Comparison of ENCODE assay signal across 24 cellular contexts in the genomic region with DNA sequence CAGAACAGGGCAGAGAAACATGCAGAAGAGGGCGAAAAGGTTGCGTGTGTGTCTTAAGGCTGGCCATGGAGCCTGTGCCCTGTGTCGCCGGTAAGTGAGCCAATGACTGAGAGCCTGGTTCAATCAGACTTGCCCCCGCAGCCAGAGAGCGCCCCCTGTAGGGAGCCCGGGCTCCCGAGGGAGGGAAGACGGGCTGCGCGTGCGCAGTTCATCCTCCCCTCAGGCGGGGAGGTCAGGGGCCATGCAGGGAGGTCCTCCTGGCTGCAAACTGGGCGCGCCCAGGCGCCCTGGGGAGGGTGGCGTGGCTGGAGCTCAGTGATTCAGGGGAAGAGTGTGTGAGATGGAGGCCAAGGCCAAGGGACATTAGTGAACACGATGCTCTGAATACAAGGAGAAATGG.
A peak's percentile ranks its signal among the peaks of the same experiment; 100 is the strongest.
DNase-seq lines count a peak whose midpoint lies in the region; ATAC-seq and TF ChIP-seq lines count a peak whose summit lies in the region.
"Had no signal": no experiment of that assay in that cellular context is flagged by ENCODE, and none has a peak within 500 bp of the region (broad histone marks: within the 10 kb centered on the region; RNA-seq: fewer than 3 reads in every experiment).

No MANE protein-coding gene starts in this region.

- ATAC-seq in DND-41 (ENCODE audit: insufficient read depth, low read depth): no peak
- ATAC-seq in HG03280 (IDR thresholded peaks at IDR 0.05; ENCODE audit: unreplicated experiment): no peak
- ATAC-seq: CD8-positive, alpha-beta T cell had no signal

- no peaks in the 10 kb centered on the region for H3K36me3 Mint-ChIP-seq in activated naive CD4-positive, alpha-beta T cell treated with anti-CD3 and anti-CD28 coated beads for 36 hours (ENCODE audit: low read depth)
- H3K36me3 Mint-ChIP-seq: activated naive CD4-positive, alpha-beta T cell treated with anti-CD3 and anti-CD28 coated beads, Interleukin-2, amount 50 U/mL, for 24 hours; CD8-positive, alpha-beta T cell had no signal

- CTCF ChIA-PET in activated naive CD4-positive, alpha-beta T cell treated with anti-CD3 and anti-CD28 coated beads for 36 hours (lab: Charles Lee): no interaction called here

- peak; percentile 24 for TF ChIP-seq CTCF in C4-2B (conservative IDR thresholded peaks at IDR 0.05)
- TF ChIP-seq CTCF in DND-41 (IDR thresholded peaks at IDR 0.05; ENCODE audit: borderline replicate concordance, extremely low read depth, low read length, poor library complexity, severe bottlenecking): peak; percentile 41
- 0 out of 2 replicates have a peak, but pooled peaks have one; percentile 12 for TF ChIP-seq CTCF in MM.1S (IDR thresholded peaks at IDR 0.05; ENCODE audit: low read length)
- no peak for TF ChIP-seq CTCF in tibial artery (IDR thresholded peaks at IDR 0.05)

- no peaks in the 10 kb centered on the region for H3K9me3 ChIP-seq in DND-41 (ENCODE audit: insufficient read depth, low read length, severe bottlenecking)
- no peaks in the 10 kb centered on the region for H3K9me3 ChIP-seq in MM.1S (replicated peaks; ENCODE audit: insufficient read depth, low read length)
- H3K9me3 ChIP-seq in tibial artery: no peaks in the 10 kb centered on the region
- H3K9me3 ChIP-seq: ascending aorta, sigmoid colon, vagina had no signal

- H3K9me3 Mint-ChIP-seq in activated naive CD4-positive, alpha-beta T cell treated with anti-CD3 and anti-CD28 coated beads for 36 hours: no peaks in the 10 kb centered on the region
- H3K9me3 Mint-ChIP-seq: activated naive CD4-positive, alpha-beta T cell treated with anti-CD3 and anti-CD28 coated beads, Interleukin-2, amount 50 U/mL, for 24 hours; activated T-helper 1 cell treated with anti-CD3 and anti-CD28 coated beads, Interleukin-12 subunit alpha, Interleukin-12 subunit beta, Interleukin-2, Interleukin-4 antibody, amounts not matched to agents 30 ng/mL and 10 ng/mL and 1 ng/mL, durations not matched to agents 14 hours and 24 hours and 36 hours; CD8-positive, alpha-beta T cell had no signal

- no peaks in the 10 kb centered on the region for H3K9me2 ChIP-seq in MM.1S (replicated peaks; ENCODE audit: insufficient read depth, low read length)

- H3K9ac ChIP-seq in DND-41 (ENCODE audit: low read depth, low read length): no peak overlapping the region
- no peak overlapping the region for H3K9ac ChIP-seq in MM.1S (ENCODE audit: low read length)

- H3K4me3 Mint-ChIP-seq in activated naive CD4-positive, alpha-beta T cell treated with anti-CD3 and anti-CD28 coated beads for 36 hours: no peak overlapping the region
- H3K4me3 Mint-ChIP-seq: activated naive CD4-positive, alpha-beta T cell treated with anti-CD3 and anti-CD28 coated beads, Interleukin-2, amount 50 U/mL, for 24 hours; activated T-helper 1 cell treated with anti-CD3 and anti-CD28 coated beads, Interleukin-12 subunit alpha, Interleukin-12 subunit beta, Interleukin-2, Interleukin-4 antibody, amounts not matched to agents 30 ng/mL and 10 ng/mL and 1 ng/mL, durations not matched to agents 14 hours and 24 hours and 36 hours; CD8-positive, alpha-beta T cell had no signal

- H3K36me3 ChIP-seq in DND-41 (ENCODE audit: insufficient read depth, low read length) (no peaks in the 10 kb centered on the region), MM.1S (replicated peaks; ENCODE audit: insufficient read depth, low read length) (no peaks in the 10 kb centered on the region), tibial artery (no peaks in the 10 kb centered on the region)
- H3K36me3 ChIP-seq: ascending aorta, sigmoid colon, vagina had no signal

- H3K4me3 ChIP-seq in DND-41 (ENCODE audit: low read depth in 1 of 2, low read length in 2 of 2) (no peak overlapping the region), MM.1S (ENCODE audit: low read length) (no peak overlapping the region), tibial artery (no peak overlapping the region)
- H3K4me3 ChIP-seq: ascending aorta, sigmoid colon, vagina had no signal

- H3K4me1 Mint-ChIP-seq in activated naive CD4-positive, alpha-beta T cell treated with anti-CD3 and anti-CD28 coated beads for 36 hours (ENCODE audit: low read depth): no peaks in the 10 kb centered on the region
- H3K4me1 Mint-ChIP-seq: activated naive CD4-positive, alpha-beta T cell treated with anti-CD3 and anti-CD28 coated beads, Interleukin-2, amount 50 U/mL, for 24 hours had no signal

- H3K27ac Mint-ChIP-seq in activated naive CD4-positive, alpha-beta T cell treated with anti-CD3 and anti-CD28 coated beads for 36 hours: no peak overlapping the region
- H3K27ac Mint-ChIP-seq: activated naive CD4-positive, alpha-beta T cell treated with anti-CD3 and anti-CD28 coated beads, Interleukin-2, amount 50 U/mL, for 24 hours; activated T-helper 1 cell treated with anti-CD3 and anti-CD28 coated beads, Interleukin-12 subunit alpha, Interleukin-12 subunit beta, Interleukin-2, Interleukin-4 antibody, amounts not matched to agents 30 ng/mL and 10 ng/mL and 1 ng/mL, durations not matched to agents 14 hours and 24 hours and 36 hours; CD8-positive, alpha-beta T cell had no signal

- intact Hi-C loops in tibial artery (cut with DNase I; ENCODE audit: low total_unique reads): no loop called here
- intact Hi-C loops in activated naive CD4-positive, alpha-beta T cell treated with anti-CD3 and anti-CD28 coated beads for 36 hours (cut with micrococcal nuclease): no loop called here

- no peaks in the 10 kb centered on the region for H3K4me1 ChIP-seq in DND-41 (ENCODE audit: insufficient read depth, low read length)
- no peaks in the 10 kb centered on the region for H3K4me1 ChIP-seq in MM.1S (ENCODE audit: low read length)
- no peaks in the 10 kb centered on the region for H3K4me1 ChIP-seq in tibial artery
- H3K4me1 ChIP-seq: ascending aorta had no signal

- no peaks in the 10 kb centered on the region for H3K27me3 ChIP-seq in DND-41 (ENCODE audit: insufficient read depth, low read length, poor library complexity)
- no peaks in the 10 kb centered on the region for H3K27me3 ChIP-seq in MM.1S (replicated peaks; ENCODE audit: insufficient read depth, low read length)
- H3K27me3 ChIP-seq in tibial artery: peaks cover 0 to 18% of the 10 kb centered on the region in 2 donors
- H3K27me3 ChIP-seq: ascending aorta, sigmoid colon, vagina had no signal

- H4K20me1 ChIP-seq in DND-41 (ENCODE audit: insufficient read depth, low read length) (no peaks in the 10 kb centered on the region), MM.1S (ENCODE audit: insufficient read depth, low read length) (no peaks in the 10 kb centered on the region)

- H3K4me2 ChIP-seq in DND-41 (ENCODE audit: insufficient read depth, low read length) (no peak overlapping the region), MM.1S (ENCODE audit: low read depth, low read length) (no peak overlapping the region)

- H3K27me3 Mint-ChIP-seq in activated naive CD4-positive, alpha-beta T cell treated with anti-CD3 and anti-CD28 coated beads for 36 hours (ENCODE audit: low read depth): peaks cover 5% of the 10 kb centered on the region

- H3K79me2 ChIP-seq in DND-41 (ENCODE audit: insufficient read depth, low read length) (no peaks in the 10 kb centered on the region), MM.1S (ENCODE audit: low read length) (no peaks in the 10 kb centered on the region)

- DNase-seq in DND-41: no peak
- no peak for DNase-seq in MM.1S
- DNase-seq in iPS-NIHi11 (ENCODE audit: low spot score): peak; percentile 51
- no peak for DNase-seq in tibial artery
- DNase-seq in activated naive CD4-positive, alpha-beta T cell treated with anti-CD3 and anti-CD28 coated beads for 36 hours: no peak
- DNase-seq: activated CD4-positive, CD25-positive, alpha-beta regulatory T cell; CD8-positive, alpha-beta T cell; cerebellar nuclear complex; DMS153; foreskin melanocyte; GF-D8; GOT3; hippocampal formation; KBM-7; NCI-H1694 treated with DMSO at 0.1 percent for 48 hours; Right ventricle myocardium superior; sigmoid colon; T-helper 9 cell had no signal

- no peak overlapping the region for H2AFZ ChIP-seq in DND-41 (ENCODE audit: low read depth, low read length)
- no peak overlapping the region for H2AFZ ChIP-seq in MM.1S (ENCODE audit: low read length)

- H3F3A ChIP-seq in MM.1S (ENCODE audit: insufficient read depth, low read length): no peaks in the 10 kb centered on the region

- no peak overlapping the region for H3K27ac ChIP-seq in C4-2B
- no peak overlapping the region for H3K27ac ChIP-seq in DND-41 (ENCODE audit: low read length)
- no peak overlapping the region for H3K27ac ChIP-seq in MM.1S (ENCODE audit: low read length)
- H3K27ac ChIP-seq in tibial artery: no peak overlapping the region
- H3K27ac ChIP-seq: ascending aorta, sigmoid colon, vagina had no signal

Comparison
In these comparisons a context has a peak if more than half of its experiments do, and no peak if none do; other contexts are left out.
1. CTCF ChIP-seq: peak in C4-2B (single experiment), DND-41 (single experiment) and MM.1S (single experiment); none in tibial artery (0 of 2).